Comparison of ENCODE assay signal across 10 cellular contexts in genomic region chr21:42461881-42462877, GRCh38. TPM values are rescaled to one million over a fixed set of nuclear protein-coding genes. Genes with fewer than 3 reads are reported as not detected.
DNase-seq lines count a peak whose midpoint lies in the region; ATAC-seq lines count a peak whose summit lies in the region.
"Had no signal": no experiment of that assay in that cellular context is flagged by ENCODE, and none has a peak within 500 bp of the region (broad histone marks: within the 10 kb centered on the region; RNA-seq: fewer than 3 reads in every experiment).

No MANE protein-coding gene starts in this region.

- DNase-seq in NCI-H774 (lab: John Stamatoyannopoulos, UW) (peak; percentile 52), immature natural killer cell (no peak), hypothalamus (lab: John Stamatoyannopoulos, UW) (no peak), cerebellar nuclear complex (lab: John Stamatoyannopoulos, UW) (no peak)
- DNase-seq: NCI-H2081 treated with DMSO at 0.1 percent for 48 hours, substantia nigra had no signal

- H3K4me3 Mint-ChIP-seq in immature natural killer cell, result no peak overlapping the region

- no peak overlapping the region for H3K27ac ChIP-seq in BLaER1 treated with 17β-estradiol and CSF1 and Interleukin-3, amounts not matched to agents 10 nM and 100 nM

- H3K4me2 ChIP-seq in BLaER1 treated with 17β-estradiol and CSF1 and Interleukin-3, amounts not matched to agents 10 nM and 100 nM, result peak overlapping the region; percentile 24 to 91 (median 77); a peak in 21 of 22 replicates

- H3K27me3 Mint-ChIP-seq in immature natural killer cell (ENCODE audit: low read depth in 3 of 3), result peaks cover 13 to 17% (median 13%) of the 10 kb centered on the region in 3 donors

- peak overlapping the region in 4 of 6 donors; percentile 8 to 90 (median 50) for H3K27ac Mint-ChIP-seq in immature natural killer cell

- peak; percentile 26 for ATAC-seq in GM18907 (IDR thresholded peaks at IDR 0.05; ENCODE audit: unreplicated experiment)
- ATAC-seq in HG02938 (IDR thresholded peaks at IDR 0.05; ENCODE audit: unreplicated experiment), result no peak
- ATAC-seq in GM21576 (IDR thresholded peaks at IDR 0.05; ENCODE audit: unreplicated experiment), result no peak

- H3K4me1 Mint-ChIP-seq in immature natural killer cell, result peaks cover 33 to 38% of the 10 kb centered on the region in 2 donors

- peaks cover 0 to 15% (median 0%) of the 10 kb centered on the region in 11 experiments; a peak in 1 of 22 replicates for H3K27me3 ChIP-seq in BLaER1 treated with 17β-estradiol and CSF1 and Interleukin-3, amounts not matched to agents 10 nM and 100 nM

- no peaks in the 10 kb centered on the region for H3K36me3 ChIP-seq in BLaER1 treated with 17β-estradiol and CSF1 and Interleukin-3, amounts not matched to agents 10 nM and 100 nM

- H3K4me3 ChIP-seq in BLaER1 treated with 17β-estradiol and CSF1 and Interleukin-3, amounts not matched to agents 10 nM and 100 nM, result no peak overlapping the region

- H3K9ac ChIP-seq in BLaER1 treated with 17β-estradiol and CSF1 and Interleukin-3, amounts not matched to agents 10 nM and 100 nM, result no peak overlapping the region

- no peaks in the 10 kb centered on the region for H3K9me3 Mint-ChIP-seq in immature natural killer cell

- no peaks in the 10 kb centered on the region for H3K36me3 Mint-ChIP-seq in immature natural killer cell

- peaks cover 55 to 79% (median 72%) of the 10 kb centered on the region in 10 experiments for H3K4me1 ChIP-seq in BLaER1 treated with 17β-estradiol and CSF1 and Interleukin-3, amounts not matched to agents 10 nM and 100 nM

- H3K9me3 ChIP-seq in BLaER1 treated with 17β-estradiol and CSF1 and Interleukin-3, amounts not matched to agents 10 nM and 100 nM (replicated peaks in 1 of 11), result peaks cover 0 to 9% (median 0%) of the 10 kb centered on the region in 11 experiments; a peak in 4 of 22 replicates

- H4K20me1 ChIP-seq in BLaER1 treated with 17β-estradiol and CSF1 and Interleukin-3, amounts not matched to agents 10 nM and 100 nM, result peaks cover 0 to 21% (median 0%) of the 10 kb centered on the region in 11 experiments; a peak in 2 of 22 replicates

RNA-seq across cellular contexts. Expression of gene RSPH1, which starts 33.8 kb away (rescaled TPM):
- under 1 TPM in 1 of 3 donors, not detected in 2; 0.37 TPM for polyA plus RNA-seq in immature natural killer cell

RNA-seq across cellular contexts. Expression of gene SLC37A1, which starts 51.5 kb away (rescaled TPM):
- 1 to 10 TPM in 2 of 3 donors, under 1 TPM in 1; 0.09 to 6.3 (median 3.0) TPM for polyA plus RNA-seq in immature natural killer cell

RNA-seq across cellular contexts. Expression of gene UBASH3A, which starts 58.5 kb away (rescaled TPM):
- under 1 TPM in 2 of 3 donors, not detected in 1; 0.38 to 0.58 TPM for polyA plus RNA-seq in immature natural killer cell
